1 cellular context compared by ENCODE assay signal in genomic region chr19:2715470-2716274, GRCh38.
TF ChIP-seq lines count a peak whose summit lies in the region.

No MANE protein-coding gene starts in this region.

TF ChIP-seq in HEK293, 187 proteins besides CTCF, POLR2A, EP300 and RAD21 (continued from another document):
- TF ChIP-seq SETDB1 (IDR thresholded peaks at IDR 0.05; ENCODE audit: insufficient read length, low read length) (peak; percentile 80), ZNF133 (tag by site-specific recombination; IDR thresholded peaks at IDR 0.05) (peak; percentile 93), ZBTB11 (tag by site-specific recombination; conservative IDR thresholded peaks at IDR 0.05; ENCODE audit: low read depth) (no peak)
